12 cellular contexts compared by ENCODE assay signal in genomic region chr13:65292488-65292901, GRCh38.
DNase-seq lines count a peak whose midpoint lies in the region; ATAC-seq, FAIRE-seq and TF ChIP-seq lines count a peak whose summit lies in the region.
"Had no signal": no experiment of that assay in that cellular context is flagged by ENCODE, and none has a peak within 500 bp of the region (broad histone marks: within the 10 kb centered on the region; RNA-seq: fewer than 3 reads in every experiment).

No MANE protein-coding gene starts in this region.

- FAIRE-seq in GM12892 (lab: Jason Lieb, UNC): no peak
- FAIRE-seq: A204.1 had no signal

- TF ChIP-seq POLR2A in GM12892 (IDR thresholded peaks at IDR 0.05; ENCODE audit: low read depth, low read length): no peak

- no peak for ATAC-seq in GM19023 (IDR thresholded peaks at IDR 0.05; ENCODE audit: unreplicated experiment)
- ATAC-seq in HG02610 (IDR thresholded peaks at IDR 0.05; ENCODE audit: unreplicated experiment): no peak
- ATAC-seq: lower lobe of right lung, right lobe of liver had no signal

- DNase-seq in DMS53 (lab: John Stamatoyannopoulos, UW): peak; percentile 53
- DNase-seq in DMS53 treated with DMSO at 0.1 percent for 48 hours (lab: John Stamatoyannopoulos, UW; ENCODE audit: unreplicated experiment): no peak
- DNase-seq in RPMI7951 (ENCODE audit: low read depth): peak; percentile 0
- peak; percentile 73 for DNase-seq in fibroblast of pulmonary artery (ENCODE audit: low read depth)
- peak; percentile 36 for DNase-seq in putamen (ENCODE audit: low spot score)
- DNase-seq in GM12892 (ENCODE audit: insufficient read length): no peak
- DNase-seq: lower lobe of right lung, right lobe of liver, WERI-Rb-1 had no signal

- no peak for TF ChIP-seq CTCF in fibroblast of pulmonary artery (IDR thresholded peaks at IDR 0.05; ENCODE audit: low read length, missing control alignments)

- no peak overlapping the region for H3K4me3 ChIP-seq in fibroblast of pulmonary artery (replicated peaks; ENCODE audit: low read depth, low read length)
- H3K4me3 ChIP-seq: lower lobe of right lung, right lobe of liver had no signal

Comparison
In these comparisons a context has a peak if more than half of its experiments do, and no peak if none do; other contexts are left out.
1. DNase-seq: peak in DMS53 (single experiment), RPMI7951 (single experiment), fibroblast of pulmonary artery (single experiment) and putamen (single experiment); none in DMS53 treated with DMSO at 0.1 percent for 48 hours (single experiment) and GM12892 (single experiment).